Comparison of ENCODE assay signal across 1 cellular context in the genomic region with DNA sequence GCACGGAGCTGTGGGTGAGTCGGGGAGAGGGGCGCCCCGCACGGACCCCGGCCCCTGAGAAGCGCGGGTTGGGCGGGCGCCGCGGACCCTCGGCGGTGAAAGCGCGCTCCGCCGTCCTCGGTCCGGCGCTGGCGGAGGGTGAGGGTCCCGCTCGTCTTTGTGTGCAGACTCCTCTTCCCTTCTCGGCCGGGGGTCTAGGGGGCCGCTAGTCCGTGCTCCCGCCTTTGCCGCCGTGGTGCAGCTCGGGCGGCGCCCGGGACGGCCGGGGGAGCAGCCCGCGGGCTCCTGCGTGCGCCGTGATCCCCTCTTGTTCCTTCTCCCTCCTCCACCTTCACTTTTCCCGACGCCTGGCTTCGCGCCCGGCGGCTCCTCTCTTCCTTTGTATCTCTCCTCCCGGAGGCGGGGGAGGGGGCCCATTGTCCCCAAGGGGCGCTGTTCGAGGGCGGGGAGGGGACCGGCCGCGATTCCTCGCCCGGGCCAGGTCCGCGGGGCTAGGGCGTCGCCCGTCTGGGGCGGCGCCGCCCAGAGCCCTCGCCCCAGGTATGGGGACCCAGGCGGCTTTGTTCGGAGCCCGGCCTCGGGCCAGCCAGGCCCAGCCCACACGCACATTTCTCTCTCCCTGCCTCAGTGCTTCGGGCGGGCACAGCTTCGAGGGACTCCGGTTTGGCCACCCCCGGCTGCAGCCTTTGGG.
TF ChIP-seq lines count a peak whose summit lies in the region.

No MANE protein-coding gene starts in this region.

TF ChIP-seq in HepG2, 621 proteins besides CTCF, POLR2A, EP300 and RAD21 (continued from another document and continues in another):
- TF ChIP-seq, protein P1, sequence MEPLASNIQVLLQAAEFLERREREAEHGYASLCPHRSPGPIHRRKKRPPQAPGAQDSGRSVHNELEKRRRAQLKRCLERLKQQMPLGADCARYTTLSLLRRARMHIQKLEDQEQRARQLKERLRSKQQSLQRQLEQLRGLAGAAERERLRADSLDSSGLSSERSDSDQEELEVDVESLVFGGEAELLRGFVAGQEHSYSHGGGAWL (CRISPR knock-in tag; IDR thresholded peaks at IDR 0.05) = peak; percentile 10; the same call in 1 of the 2 replicates
- TF ChIP-seq HNRNPUL1 (IDR thresholded peaks at IDR 0.05; ENCODE audit: low read depth, low read length) = no peak
- TF ChIP-seq, protein P2, sequence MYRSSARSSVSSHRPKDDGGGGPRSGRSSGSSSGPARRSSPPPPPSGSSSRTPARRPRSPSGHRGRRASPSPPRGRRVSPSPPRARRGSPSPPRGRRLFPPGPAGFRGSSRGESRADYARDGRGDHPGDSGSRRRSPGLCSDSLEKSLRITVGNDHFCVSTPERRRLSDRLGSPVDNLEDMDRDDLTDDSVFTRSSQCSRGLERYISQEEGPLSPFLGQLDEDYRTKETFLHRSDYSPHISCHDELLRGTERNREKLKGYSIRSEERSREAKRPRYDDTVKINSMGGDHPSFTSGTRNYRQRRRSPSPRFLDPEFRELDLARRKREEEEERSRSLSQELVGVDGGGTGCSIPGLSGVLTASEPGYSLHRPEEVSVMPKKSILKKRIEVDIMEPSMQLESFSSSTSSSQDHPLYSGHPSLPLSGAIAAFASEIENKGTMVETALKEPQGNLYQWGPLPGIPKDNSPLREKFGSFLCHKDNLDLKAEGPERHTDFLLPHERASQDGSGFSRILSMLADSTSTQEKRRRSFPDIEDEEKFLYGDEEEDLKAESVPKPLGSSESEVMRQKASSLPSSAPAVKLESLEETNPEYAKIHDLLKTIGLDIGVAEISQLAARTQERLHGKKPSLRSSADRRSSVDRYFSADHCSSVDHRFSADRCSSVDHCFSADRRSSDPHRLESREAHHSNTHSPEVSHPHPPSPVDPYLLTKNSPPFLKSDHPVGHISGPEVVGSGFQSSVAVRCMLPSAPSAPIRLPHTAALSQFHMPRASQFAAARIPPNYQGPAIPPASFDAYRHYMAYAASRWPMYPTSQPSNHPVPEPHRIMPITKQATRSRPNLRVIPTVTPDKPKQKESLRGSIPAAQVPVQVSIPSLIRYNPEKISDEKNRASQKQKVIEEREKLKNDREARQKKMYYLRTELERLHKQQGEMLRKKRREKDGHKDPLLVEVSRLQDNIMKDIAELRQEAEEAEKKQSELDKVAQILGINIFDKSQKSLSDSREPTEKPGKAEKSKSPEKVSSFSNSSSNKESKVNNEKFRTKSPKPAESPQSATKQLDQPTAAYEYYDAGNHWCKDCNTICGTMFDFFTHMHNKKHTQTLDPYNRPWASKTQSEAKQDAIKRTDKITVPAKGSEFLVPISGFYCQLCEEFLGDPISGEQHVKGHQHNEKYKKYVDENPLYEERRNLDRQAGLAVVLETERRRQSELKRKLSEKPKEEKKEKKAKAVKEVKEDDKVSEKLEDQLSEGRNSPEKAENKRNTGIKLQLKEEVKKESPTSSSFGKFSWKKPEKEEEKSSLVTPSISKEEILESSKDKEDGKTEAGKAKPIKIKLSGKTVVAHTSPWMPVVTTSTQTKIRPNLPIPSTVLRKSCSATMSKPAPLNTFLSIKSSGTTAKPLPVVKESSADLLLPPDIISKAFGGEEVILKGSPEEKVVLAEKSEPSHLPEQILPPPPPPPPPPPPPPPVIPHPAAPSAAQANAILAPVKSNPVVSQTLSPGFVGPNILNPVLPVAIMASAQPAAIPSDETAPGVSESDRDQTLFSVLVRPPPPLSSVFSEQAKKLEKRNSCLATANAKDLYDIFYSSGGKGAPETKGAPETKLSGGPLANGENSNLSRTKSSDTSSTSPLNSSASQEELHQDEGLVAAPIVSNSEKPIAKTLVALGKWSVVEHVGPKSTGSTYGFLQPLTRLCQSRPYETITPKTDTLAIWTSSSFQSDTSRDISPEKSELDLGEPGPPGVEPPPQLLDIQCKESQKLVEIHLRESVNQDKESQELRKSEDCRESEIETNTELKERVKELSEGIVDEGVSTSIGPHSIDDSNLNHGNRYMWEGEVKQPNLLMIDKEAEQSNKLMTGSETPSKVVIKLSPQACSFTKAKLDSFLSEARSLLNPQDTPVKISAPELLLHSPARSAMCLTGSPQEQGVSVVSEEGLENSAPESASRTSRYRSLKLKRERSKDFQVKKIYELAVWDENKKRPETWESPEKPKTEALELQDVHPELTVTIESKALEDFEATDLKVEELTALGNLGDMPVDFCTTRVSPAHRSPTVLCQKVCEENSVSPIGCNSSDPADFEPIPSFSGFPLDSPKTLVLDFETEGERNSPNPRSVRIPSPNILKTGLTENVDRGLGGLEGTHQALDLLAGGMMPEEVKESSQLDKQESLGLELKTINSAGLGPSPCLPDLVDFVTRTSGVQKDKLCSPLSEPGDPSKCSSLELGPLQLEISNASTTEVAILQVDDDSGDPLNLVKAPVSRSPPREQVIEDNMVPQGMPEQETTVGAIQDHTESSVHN (CRISPR knock-in tag; IDR thresholded peaks at IDR 0.05) = no peak
- no peak for TF ChIP-seq PCBP2 (optimal IDR thresholded peaks at IDR 0.05; ENCODE audit: low read depth, low read length, poor library complexity, severe bottlenecking)
- 0 out of 4 replicates have a peak, but pooled peaks of 1 of the 2 experiments have one; percentile 0 for TF ChIP-seq KLF16 (CRISPR knock-in tag; IDR thresholded peaks at IDR 0.05)
- no peak for TF ChIP-seq ZNF775 (CRISPR knock-in tag; IDR thresholded peaks at IDR 0.05; ENCODE audit: borderline replicate concordance)
- TF ChIP-seq TCF12 (IDR thresholded peaks at IDR 0.05) = no peak
- TF ChIP-seq TCF12 (CRISPR knock-in tag; IDR thresholded peaks at IDR 0.05) = no peak
- peak; percentile 20; the same call in 1 of the 2 replicates for TF ChIP-seq IRX3 (CRISPR knock-in tag; IDR thresholded peaks at IDR 0.05; ENCODE audit: borderline replicate concordance, low read depth)
- TF ChIP-seq ETV6 (CRISPR knock-in tag; conservative IDR thresholded peaks at IDR 0.05) = no peak
- TF ChIP-seq HIVEP1 (CRISPR knock-in tag; IDR thresholded peaks at IDR 0.05) = no peak
- no peak for TF ChIP-seq LCORL (IDR thresholded peaks at IDR 0.05)
- no peak for TF ChIP-seq LCORL (CRISPR knock-in tag; IDR thresholded peaks at IDR 0.05)
- no peak for TF ChIP-seq ZNF562 (CRISPR knock-in tag; IDR thresholded peaks at IDR 0.05; ENCODE audit: borderline replicate concordance)
- no peak for TF ChIP-seq ZNF274 (CRISPR knock-in tag; IDR thresholded peaks at IDR 0.05)
- TF ChIP-seq GABPB1 (CRISPR knock-in tag; IDR thresholded peaks at IDR 0.05) = peak; percentile 52; the same call in 1 of the 2 replicates
- TF ChIP-seq ZNF629 (CRISPR knock-in tag; conservative IDR thresholded peaks at IDR 0.05) = no peak
- TF ChIP-seq, protein P3, sequence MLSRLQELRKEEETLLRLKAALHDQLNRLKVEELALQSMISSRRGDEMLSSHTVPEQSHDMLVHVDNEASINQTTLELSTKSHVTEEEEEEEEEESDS (CRISPR knock-in tag; IDR thresholded peaks at IDR 0.05; ENCODE audit: borderline replicate concordance) = no peak
- TF ChIP-seq, protein P4, sequence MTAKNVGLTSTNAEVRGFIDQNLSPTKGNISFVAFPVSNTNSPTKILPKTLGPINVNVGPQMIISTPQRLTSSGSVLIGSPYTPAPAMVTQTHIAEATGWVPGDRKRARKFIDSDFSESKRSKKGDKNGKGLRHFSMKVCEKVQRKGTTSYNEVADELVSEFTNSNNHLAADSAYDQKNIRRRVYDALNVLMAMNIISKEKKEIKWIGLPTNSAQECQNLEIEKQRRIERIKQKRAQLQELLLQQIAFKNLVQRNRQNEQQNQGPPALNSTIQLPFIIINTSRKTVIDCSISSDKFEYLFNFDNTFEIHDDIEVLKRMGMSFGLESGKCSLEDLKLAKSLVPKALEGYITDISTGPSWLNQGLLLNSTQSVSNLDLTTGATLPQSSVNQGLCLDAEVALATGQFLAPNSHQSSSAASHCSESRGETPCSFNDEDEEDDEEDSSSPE (CRISPR knock-in tag; IDR thresholded peaks at IDR 0.05) = peak; percentile 20; the same call in 1 of the 2 replicates
- TF ChIP-seq ONECUT2 (CRISPR knock-in tag; IDR thresholded peaks at IDR 0.05) = no peak
- peak; percentile 87 for TF ChIP-seq KDM5B (CRISPR knock-in tag; IDR thresholded peaks at IDR 0.05; ENCODE audit: borderline replicate concordance)
- no peak for TF ChIP-seq SNAPC2 (CRISPR knock-in tag; IDR thresholded peaks at IDR 0.05)
- TF ChIP-seq RXRB (CRISPR knock-in tag; IDR thresholded peaks at IDR 0.05; ENCODE audit: borderline replicate concordance) = no peak
- no peak for TF ChIP-seq ZFP1 (CRISPR knock-in tag; IDR thresholded peaks at IDR 0.05)
- TF ChIP-seq ZNF263 (CRISPR knock-in tag; IDR thresholded peaks at IDR 0.05) = peak; percentile 91
- TF ChIP-seq FOXC1 (CRISPR knock-in tag; IDR thresholded peaks at IDR 0.05; ENCODE audit: borderline replicate concordance) = no peak
- no peak for TF ChIP-seq ZNF598 (CRISPR knock-in tag; IDR thresholded peaks at IDR 0.05; ENCODE audit: borderline replicate concordance)
- no peak for TF ChIP-seq RNF2 (conservative IDR thresholded peaks at IDR 0.05; ENCODE audit: low read depth)
- TF ChIP-seq ZNF530 (CRISPR knock-in tag; IDR thresholded peaks at IDR 0.05; ENCODE audit: low read depth) = 0 out of 2 replicates have a peak, but pooled peaks have one; percentile 41
- TF ChIP-seq, protein P5, sequence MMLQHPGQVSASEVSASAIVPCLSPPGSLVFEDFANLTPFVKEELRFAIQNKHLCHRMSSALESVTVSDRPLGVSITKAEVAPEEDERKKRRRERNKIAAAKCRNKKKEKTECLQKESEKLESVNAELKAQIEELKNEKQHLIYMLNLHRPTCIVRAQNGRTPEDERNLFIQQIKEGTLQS (CRISPR knock-in tag; IDR thresholded peaks at IDR 0.05) = no peak
- no peak for TF ChIP-seq HMG20B (CRISPR knock-in tag; conservative IDR thresholded peaks at IDR 0.05)
- no peak; the same call in 1 of the 2 replicates for TF ChIP-seq ATF7-NPFF (CRISPR knock-in tag; IDR thresholded peaks at IDR 0.05; ENCODE audit: low read depth)
- TF ChIP-seq ZSCAN30 (CRISPR knock-in tag; IDR thresholded peaks at IDR 0.05) = 0 out of 2 replicates have a peak, but pooled peaks have one; percentile 41
- no peak for TF ChIP-seq CREM (IDR thresholded peaks at IDR 0.05)
- no peak for TF ChIP-seq CREM (CRISPR knock-in tag; IDR thresholded peaks at IDR 0.05)
- TF ChIP-seq FOSL2 (CRISPR knock-in tag; IDR thresholded peaks at IDR 0.05) = no peak
- TF ChIP-seq U2AF1 (optimal IDR thresholded peaks at IDR 0.05; ENCODE audit: low read depth, low read length) = no peak
- no peak for TF ChIP-seq CC2D1A (CRISPR knock-in tag; IDR thresholded peaks at IDR 0.05)
- no peak for TF ChIP-seq TBP (CRISPR knock-in tag; IDR thresholded peaks at IDR 0.05)
- TF ChIP-seq, protein P6, sequence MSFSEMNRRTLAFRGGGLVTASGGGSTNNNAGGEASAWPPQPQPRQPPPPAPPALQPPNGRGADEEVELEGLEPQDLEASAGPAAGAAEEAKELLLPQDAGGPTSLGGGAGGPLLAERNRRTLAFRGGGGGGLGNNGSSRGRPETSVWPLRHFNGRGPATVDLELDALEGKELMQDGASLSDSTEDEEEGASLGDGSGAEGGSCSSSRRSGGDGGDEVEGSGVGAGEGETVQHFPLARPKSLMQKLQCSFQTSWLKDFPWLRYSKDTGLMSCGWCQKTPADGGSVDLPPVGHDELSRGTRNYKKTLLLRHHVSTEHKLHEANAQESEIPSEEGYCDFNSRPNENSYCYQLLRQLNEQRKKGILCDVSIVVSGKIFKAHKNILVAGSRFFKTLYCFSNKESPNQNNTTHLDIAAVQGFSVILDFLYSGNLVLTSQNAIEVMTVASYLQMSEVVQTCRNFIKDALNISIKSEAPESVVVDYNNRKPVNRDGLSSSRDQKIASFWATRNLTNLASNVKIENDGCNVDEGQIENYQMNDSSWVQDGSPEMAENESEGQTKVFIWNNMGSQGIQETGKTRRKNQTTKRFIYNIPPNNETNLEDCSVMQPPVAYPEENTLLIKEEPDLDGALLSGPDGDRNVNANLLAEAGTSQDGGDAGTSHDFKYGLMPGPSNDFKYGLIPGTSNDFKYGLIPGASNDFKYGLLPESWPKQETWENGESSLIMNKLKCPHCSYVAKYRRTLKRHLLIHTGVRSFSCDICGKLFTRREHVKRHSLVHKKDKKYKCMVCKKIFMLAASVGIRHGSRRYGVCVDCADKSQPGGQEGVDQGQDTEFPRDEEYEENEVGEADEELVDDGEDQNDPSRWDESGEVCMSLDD (CRISPR knock-in tag; IDR thresholded peaks at IDR 0.05; ENCODE audit: borderline replicate concordance) = no peak
- TF ChIP-seq, protein P7, sequence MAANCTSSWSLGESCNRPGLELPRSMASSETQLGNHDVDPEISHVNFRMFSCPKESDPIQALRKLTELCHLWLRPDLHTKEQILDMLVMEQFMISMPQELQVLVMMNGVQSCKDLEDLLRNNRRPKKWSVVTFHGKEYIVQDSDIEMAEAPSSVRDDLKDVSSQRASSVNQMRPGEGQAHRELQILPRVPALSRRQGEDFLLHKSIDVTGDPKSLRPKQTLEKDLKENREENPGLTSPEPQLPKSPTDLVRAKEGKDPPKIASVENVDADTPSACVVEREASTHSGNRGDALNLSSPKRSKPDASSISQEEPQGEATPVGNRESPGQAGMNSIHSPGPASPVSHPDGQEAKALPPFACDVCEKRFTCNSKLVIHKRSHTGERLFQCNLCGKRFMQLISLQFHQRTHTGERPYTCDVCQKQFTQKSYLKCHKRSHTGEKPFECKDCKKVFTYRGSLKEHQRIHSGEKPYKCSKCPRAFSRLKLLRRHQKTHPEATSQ (CRISPR knock-in tag; IDR thresholded peaks at IDR 0.05; ENCODE audit: borderline replicate concordance) = no peak
- no peak for TF ChIP-seq ZEB1 (IDR thresholded peaks at IDR 0.05; ENCODE audit: insufficient replicate concordance, low read depth)
- TF ChIP-seq KDM5A (IDR thresholded peaks at IDR 0.05; ENCODE audit: borderline replicate concordance, low read length) = no peak
- TF ChIP-seq PHF21A (CRISPR knock-in tag; IDR thresholded peaks at IDR 0.05) = no peak
- TF ChIP-seq MIER3 (CRISPR knock-in tag; IDR thresholded peaks at IDR 0.05; ENCODE audit: borderline replicate concordance) = no peak
- TF ChIP-seq, protein P8, sequence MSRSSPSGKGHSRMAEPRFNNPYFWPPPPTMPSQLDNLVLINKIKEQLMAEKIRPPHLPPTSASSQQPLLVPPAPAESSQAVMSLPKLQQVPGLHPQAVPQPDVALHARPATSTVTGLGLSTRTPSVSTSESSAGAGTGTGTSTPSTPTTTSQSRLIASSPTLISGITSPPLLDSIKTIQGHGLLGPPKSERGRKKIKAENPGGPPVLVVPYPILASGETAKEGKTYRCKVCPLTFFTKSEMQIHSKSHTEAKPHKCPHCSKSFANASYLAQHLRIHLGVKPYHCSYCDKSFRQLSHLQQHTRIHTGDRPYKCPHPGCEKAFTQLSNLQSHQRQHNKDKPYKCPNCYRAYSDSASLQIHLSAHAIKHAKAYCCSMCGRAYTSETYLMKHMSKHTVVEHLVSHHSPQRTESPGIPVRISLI (CRISPR knock-in tag; IDR thresholded peaks at IDR 0.05; ENCODE audit: borderline replicate concordance) = no peak
